ENCODE assay signal across 8 cellular contexts in the genomic region with DNA sequence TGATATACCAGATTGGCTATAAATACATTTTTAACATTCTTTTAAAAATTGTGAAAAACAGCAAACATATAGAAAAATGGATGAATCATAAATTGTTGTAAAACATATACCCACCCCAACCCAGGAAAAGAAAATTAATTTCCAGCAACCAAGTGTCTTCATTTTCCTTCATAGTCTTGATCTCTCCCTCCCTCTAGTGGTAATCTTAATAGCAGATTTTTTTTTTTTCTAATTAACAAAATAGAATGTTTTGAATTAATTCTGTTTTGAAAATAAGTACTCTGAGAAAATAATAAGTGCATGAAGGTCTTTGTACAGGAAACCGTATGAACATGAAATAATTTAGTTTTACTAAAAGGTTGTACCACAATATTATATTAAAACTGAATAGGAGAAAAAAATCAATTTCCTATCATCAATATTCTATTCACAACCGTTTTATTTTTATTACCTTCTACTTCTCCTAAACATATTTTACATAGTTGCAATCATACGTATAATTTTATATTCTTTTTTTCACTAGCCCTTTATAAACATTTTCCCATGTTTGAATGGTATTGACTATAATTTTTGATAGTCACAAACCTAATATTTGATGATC. TPM values are rescaled to one million over a fixed set of nuclear protein-coding genes. Genes with fewer than 3 reads are reported as not detected.
DNase-seq lines count a peak whose midpoint lies in the region; ATAC-seq and TF ChIP-seq lines count a peak whose summit lies in the region.

No MANE protein-coding gene starts in this region.

- 55 to 59% methylated on average over 3 of the region's 3 CpGs for WGBS in lower leg skin, 2 donors

- ATAC-seq in GM23338 (no peak), left lobe of liver (peak; percentile 52), WTC11 (no peak), HG03439 (IDR thresholded peaks at IDR 0.05; ENCODE audit: unreplicated experiment) (no peak)

- POLR2A ChIA-PET in WTC11 (lab: Charles Lee): no interaction called here

- CTCF ChIA-PET in WTC11 (lab: Charles Lee): no interaction called here

- no peak overlapping the region for H3K4me3 ChIP-seq in GM23338
- H3K4me3 ChIP-seq in lower leg skin (ENCODE audit: low read depth, poor library complexity, severe bottlenecking): no peak overlapping the region

- H2AFZ ChIP-seq in GM23338: no peak overlapping the region

- no peak overlapping the region for H3K4me2 ChIP-seq in GM23338

- TF ChIP-seq CTCF in AG09319 (IDR thresholded peaks at IDR 0.05; ENCODE audit: low read depth, low read length) (peak; percentile 58), GM23338 (conservative IDR thresholded peaks at IDR 0.05; ENCODE audit: low read depth in 2 of 2) (peak in 1 of 2 experiments; percentile 74; a peak in 3 of 4 replicates), VCaP (conservative IDR thresholded peaks at IDR 0.05) (peak; percentile 87), WTC11 (IDR thresholded peaks at IDR 0.05) (no peak), lower leg skin (IDR thresholded peaks at IDR 0.05) (no peak)

- H3K4me1 Mint-ChIP-seq in GM23338 (peaks cover 33% of the 10 kb centered on the region), WTC11 (peaks cover 59% of the 10 kb centered on the region)

- H3K9me3 Mint-ChIP-seq in GM23338: no peaks in the 10 kb centered on the region
- H3K9me3 Mint-ChIP-seq in WTC11: no peaks in the 10 kb centered on the region

- no peaks in the 10 kb centered on the region for H3K27me3 ChIP-seq in GM23338 (ENCODE audit: insufficient read depth)

- H3F3A ChIP-seq in GM23338 (replicated peaks; ENCODE audit: low read depth): no peaks in the 10 kb centered on the region

- no peak overlapping the region for H3K27ac Mint-ChIP-seq in GM23338
- H3K27ac Mint-ChIP-seq in WTC11: no peak overlapping the region

- TF ChIP-seq POLR2A in lower leg skin (IDR thresholded peaks at IDR 0.05): no peak

- H4K20me1 ChIP-seq in GM23338 (replicated peaks; ENCODE audit: insufficient read depth): peaks cover 32% of the 10 kb centered on the region

- H3K27me3 Mint-ChIP-seq in GM23338 (ENCODE audit: insufficient read depth, low read depth, poor library complexity) (no peaks in the 10 kb centered on the region), WTC11 (ENCODE audit: low read depth) (no peaks in the 10 kb centered on the region)

- H3K9me2 ChIP-seq in GM23338 (ENCODE audit: insufficient read depth): no peaks in the 10 kb centered on the region

- intact Hi-C loops in lower leg skin (cut with DNase I; ENCODE audit: low total_unique reads): no loop called here

- no peaks in the 10 kb centered on the region; the same call in 1 of the 2 replicates for H3K36me3 ChIP-seq in GM23338 (ENCODE audit: insufficient read depth)

- H3K36me3 Mint-ChIP-seq in GM23338 (ENCODE audit: low read depth) (peaks cover 12% of the 10 kb centered on the region; the same call in 2 of the 3 replicates), WTC11 (peaks cover 14% of the 10 kb centered on the region)

- DNase-seq in AG09319 (ENCODE audit: extremely low read depth, low read depth) (no peak), GM23338 (ENCODE audit: low spot score) (peak; percentile 33), left lobe of liver (ENCODE audit: low spot score) (no peak), WTC11 (ENCODE audit: low spot score) (no peak), COLO668 (lab: John Stamatoyannopoulos, UW; ENCODE audit: unreplicated experiment) (no peak), lower leg skin (ENCODE audit: low spot score in 2 of 2) (no peak)

- H3K27ac ChIP-seq in GM23338 (ENCODE audit: low read depth) (no peak overlapping the region), VCaP (no peak overlapping the region)

- H3K79me2 ChIP-seq in GM23338 (replicated peaks; ENCODE audit: insufficient read depth): peaks cover 100% of the 10 kb centered on the region

- peaks cover 21% of the 10 kb centered on the region for H3K4me1 ChIP-seq in GM23338 (ENCODE audit: insufficient read depth)

- H3K4me3 Mint-ChIP-seq in GM23338 (no peak overlapping the region), WTC11 (no peak overlapping the region)

TF ChIP-seq in GM23338, 12 proteins besides CTCF, POLR2A, EP300 and RAD21 (continues in another document):
- TF ChIP-seq JUNB (IDR thresholded peaks at IDR 0.05; ENCODE audit: unreplicated experiment): no peak
- TF ChIP-seq ZNF331 (CRISPR knock-in tag; IDR thresholded peaks at IDR 0.05; ENCODE audit: low read depth): no peak
- TF ChIP-seq, protein P1, sequence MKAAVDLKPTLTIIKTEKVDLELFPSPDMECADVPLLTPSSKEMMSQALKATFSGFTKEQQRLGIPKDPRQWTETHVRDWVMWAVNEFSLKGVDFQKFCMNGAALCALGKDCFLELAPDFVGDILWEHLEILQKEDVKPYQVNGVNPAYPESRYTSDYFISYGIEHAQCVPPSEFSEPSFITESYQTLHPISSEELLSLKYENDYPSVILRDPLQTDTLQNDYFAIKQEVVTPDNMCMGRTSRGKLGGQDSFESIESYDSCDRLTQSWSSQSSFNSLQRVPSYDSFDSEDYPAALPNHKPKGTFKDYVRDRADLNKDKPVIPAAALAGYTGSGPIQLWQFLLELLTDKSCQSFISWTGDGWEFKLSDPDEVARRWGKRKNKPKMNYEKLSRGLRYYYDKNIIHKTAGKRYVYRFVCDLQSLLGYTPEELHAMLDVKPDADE (IDR thresholded peaks at IDR 0.05): no peak
- TF ChIP-seq, protein P2, sequence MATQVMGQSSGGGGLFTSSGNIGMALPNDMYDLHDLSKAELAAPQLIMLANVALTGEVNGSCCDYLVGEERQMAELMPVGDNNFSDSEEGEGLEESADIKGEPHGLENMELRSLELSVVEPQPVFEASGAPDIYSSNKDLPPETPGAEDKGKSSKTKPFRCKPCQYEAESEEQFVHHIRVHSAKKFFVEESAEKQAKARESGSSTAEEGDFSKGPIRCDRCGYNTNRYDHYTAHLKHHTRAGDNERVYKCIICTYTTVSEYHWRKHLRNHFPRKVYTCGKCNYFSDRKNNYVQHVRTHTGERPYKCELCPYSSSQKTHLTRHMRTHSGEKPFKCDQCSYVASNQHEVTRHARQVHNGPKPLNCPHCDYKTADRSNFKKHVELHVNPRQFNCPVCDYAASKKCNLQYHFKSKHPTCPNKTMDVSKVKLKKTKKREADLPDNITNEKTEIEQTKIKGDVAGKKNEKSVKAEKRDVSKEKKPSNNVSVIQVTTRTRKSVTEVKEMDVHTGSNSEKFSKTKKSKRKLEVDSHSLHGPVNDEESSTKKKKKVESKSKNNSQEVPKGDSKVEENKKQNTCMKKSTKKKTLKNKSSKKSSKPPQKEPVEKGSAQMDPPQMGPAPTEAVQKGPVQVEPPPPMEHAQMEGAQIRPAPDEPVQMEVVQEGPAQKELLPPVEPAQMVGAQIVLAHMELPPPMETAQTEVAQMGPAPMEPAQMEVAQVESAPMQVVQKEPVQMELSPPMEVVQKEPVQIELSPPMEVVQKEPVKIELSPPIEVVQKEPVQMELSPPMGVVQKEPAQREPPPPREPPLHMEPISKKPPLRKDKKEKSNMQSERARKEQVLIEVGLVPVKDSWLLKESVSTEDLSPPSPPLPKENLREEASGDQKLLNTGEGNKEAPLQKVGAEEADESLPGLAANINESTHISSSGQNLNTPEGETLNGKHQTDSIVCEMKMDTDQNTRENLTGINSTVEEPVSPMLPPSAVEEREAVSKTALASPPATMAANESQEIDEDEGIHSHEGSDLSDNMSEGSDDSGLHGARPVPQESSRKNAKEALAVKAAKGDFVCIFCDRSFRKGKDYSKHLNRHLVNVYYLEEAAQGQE (IDR thresholded peaks at IDR 0.05; ENCODE audit: unreplicated experiment): no peak
- TF ChIP-seq STAT1 (IDR thresholded peaks at IDR 0.05; ENCODE audit: unreplicated experiment): no peak

TF ChIP-seq in WTC11, 78 proteins besides CTCF, POLR2A, EP300 and RAD21 (continues in another document):
- no peak for TF ChIP-seq NR2C2 (CRISPR knock-in tag; IDR thresholded peaks at IDR 0.05)
- TF ChIP-seq FOXK1 (CRISPR knock-in tag; IDR thresholded peaks at IDR 0.05): no peak
- TF ChIP-seq SOX15 (CRISPR knock-in tag; IDR thresholded peaks at IDR 0.05): no peak
- TF ChIP-seq, protein P3, sequence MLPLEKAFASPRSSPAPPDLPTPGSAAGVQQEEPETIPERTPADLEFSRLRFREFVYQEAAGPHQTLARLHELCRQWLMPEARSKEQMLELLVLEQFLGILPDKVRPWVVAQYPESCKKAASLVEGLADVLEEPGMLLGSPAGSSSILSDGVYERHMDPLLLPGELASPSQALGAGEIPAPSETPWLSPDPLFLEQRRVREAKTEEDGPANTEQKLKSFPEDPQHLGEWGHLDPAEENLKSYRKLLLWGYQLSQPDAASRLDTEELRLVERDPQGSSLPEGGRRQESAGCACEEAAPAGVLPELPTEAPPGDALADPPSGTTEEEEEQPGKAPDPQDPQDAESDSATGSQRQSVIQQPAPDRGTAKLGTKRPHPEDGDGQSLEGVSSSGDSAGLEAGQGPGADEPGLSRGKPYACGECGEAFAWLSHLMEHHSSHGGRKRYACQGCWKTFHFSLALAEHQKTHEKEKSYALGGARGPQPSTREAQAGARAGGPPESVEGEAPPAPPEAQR (CRISPR knock-in tag; IDR thresholded peaks at IDR 0.05): no peak
- no peak for TF ChIP-seq ERG (CRISPR knock-in tag; IDR thresholded peaks at IDR 0.05)
- TF ChIP-seq ESRRA (CRISPR knock-in tag; IDR thresholded peaks at IDR 0.05; ENCODE audit: borderline replicate concordance): no peak
- TF ChIP-seq KAT7 (CRISPR knock-in tag; IDR thresholded peaks at IDR 0.05; ENCODE audit: borderline replicate concordance): no peak
- TF ChIP-seq SMAD3 (CRISPR knock-in tag; IDR thresholded peaks at IDR 0.05; ENCODE audit: borderline replicate concordance): no peak
- no peak for TF ChIP-seq ZNF138 (CRISPR knock-in tag; conservative IDR thresholded peaks at IDR 0.05)

RNA-seq across cellular contexts. Expression of gene ETNK1, which starts 7.0 kb away (rescaled TPM):
- 87.6 and 101 TPM in 2 replicates for total RNA-seq in GM23338 (2014; rRNA removed; shearing (Covaris generic))
- polyA plus RNA-seq in GM23338 (2016; fragmentation: Nextera tagmentation; extraction: Ambion mirVana): 33.1 and 41.9 TPM in 2 replicates
- total RNA-seq in left lobe of liver: 28.3 TPM
- 68.8 to 81.3 TPM (median 79.2 TPM) in 3 replicates for total RNA-seq in WTC11 (2021)
- total RNA-seq in lower leg skin: 10 to 100 TPM; 21.1 to 35.1 (median 23.4) TPM

Comparison
In these comparisons a context has a peak if more than half of its experiments do, and no peak if none do; other contexts are left out.
1. CTCF ChIP-seq: peak in AG09319 (single experiment) and VCaP (single experiment); none in WTC11 (single experiment) and lower leg skin (0 of 3).